ENCODE assay signal across 13 cellular contexts in genomic region chr16:73031155-73031866, GRCh38. TPM values are rescaled to one million over a fixed set of nuclear protein-coding genes. Genes with fewer than 3 reads are reported as not detected.
A peak's percentile ranks its signal among the peaks of the same experiment; 100 is the strongest.
DNase-seq lines count a peak whose midpoint lies in the region; TF ChIP-seq lines count a peak whose summit lies in the region.
"Had no signal": no experiment of that assay in that cellular context is flagged by ENCODE, and none has a peak within 500 bp of the region (broad histone marks: within the 10 kb centered on the region; RNA-seq: fewer than 3 reads in every experiment).

No MANE protein-coding gene starts in this region.

- no peaks in the 10 kb centered on the region for H3K36me3 Mint-ChIP-seq in nephron progenitor cell (ENCODE audit: low read depth)
- H3K36me3 Mint-ChIP-seq: activated CD8-positive, alpha-beta memory T cell treated with anti-CD3 and anti-CD28 coated beads, Interleukin-2, amount 10 ng/mL, durations not matched to agents 7 days and 5 days; activated naive CD8-positive, alpha-beta T cell had no signal

- WGBS in stomach, 5 donors = 75 to 85% (median 82%) methylated on average over 21 of the region's 21 CpGs

- intact Hi-C loops in stomach (cut with DNase I; ENCODE audit: low total_unique reads) = no loop called here

- TF ChIP-seq EP300 in stomach (IDR thresholded peaks at IDR 0.05) = no peak

- H3K9me3 ChIP-seq in stomach = no peaks in the 10 kb centered on the region

- no peak for TF ChIP-seq POLR2A in stomach (IDR thresholded peaks at IDR 0.05)

- H3K36me3 ChIP-seq in stomach = no peaks in the 10 kb centered on the region

- peak overlapping the region; percentile 97 for H3K27ac Mint-ChIP-seq in nephron progenitor cell
- H3K27ac Mint-ChIP-seq: activated CD8-positive, alpha-beta memory T cell treated with anti-CD3 and anti-CD28 coated beads, Interleukin-2, amount 10 ng/mL, durations not matched to agents 7 days and 5 days; activated naive CD8-positive, alpha-beta T cell had no signal

- no peaks in the 10 kb centered on the region for H3K9me3 Mint-ChIP-seq in nephron progenitor cell

- TF ChIP-seq CTCF in AG10803 (conservative IDR thresholded peaks at IDR 0.05; ENCODE audit: low read length) (peak; percentile 59), HFF-Myc (IDR thresholded peaks at IDR 0.05; ENCODE audit: low read depth, low read length, missing control alignments) (peak; percentile 43), coronary artery (IDR thresholded peaks at IDR 0.05) (no peak), nephron progenitor cell (IDR thresholded peaks at IDR 0.05) (no peak), stomach (IDR thresholded peaks at IDR 0.05) (no peak), GM10248 (IDR thresholded peaks at IDR 0.05; ENCODE audit: control extremely low read depth, extremely low read depth, low read depth, missing control alignments) (no peak)

- peaks cover 12% of the 10 kb centered on the region for H3K27me3 Mint-ChIP-seq in nephron progenitor cell (ENCODE audit: low read depth, poor library complexity)

- H3K27ac ChIP-seq in coronary artery (peak overlapping the region; percentile 71 to 85), stomach (no peak overlapping the region)

- POLR2A ChIA-PET in GM10248 (lab: Yijun Ruan, JAX) = no interaction called here

- peak overlapping the region; percentile 71 for H3K4me3 Mint-ChIP-seq in nephron progenitor cell
- H3K4me3 Mint-ChIP-seq: activated CD8-positive, alpha-beta memory T cell treated with anti-CD3 and anti-CD28 coated beads, Interleukin-2, amount 10 ng/mL, durations not matched to agents 7 days and 5 days; activated naive CD8-positive, alpha-beta T cell had no signal

- H3K4me1 ChIP-seq in stomach = peaks cover 34 to 87% (median 60%) of the 10 kb centered on the region in 4 donors

- H3K4me3 ChIP-seq in AG10803 (ENCODE audit: low read length) = no peak overlapping the region
- H3K4me3 ChIP-seq in HFF-Myc (replicated peaks; ENCODE audit: low read depth, low read length) = no peak overlapping the region
- H3K4me3 ChIP-seq in coronary artery = no peak overlapping the region
- no peak overlapping the region for H3K4me3 ChIP-seq in stomach

- H3K27me3 ChIP-seq in stomach = no peaks in the 10 kb centered on the region

- CTCF ChIA-PET in GM10248 (lab: Yijun Ruan, JAX) = interaction anchor here (0.9 to 1.0 kb wide), 3 partner anchors 8 to 198 kb away, joined by 3 to 4 read pairs (median 3); no protein-coding TSS in a partner anchor

- DNase-seq in AG10803 (ENCODE audit: low read depth) = peak; percentile 85
- no peak for DNase-seq in HFF-Myc (ENCODE audit: extremely low read depth, low read depth)
- no peak for DNase-seq in coronary artery (ENCODE audit: low spot score)
- DNase-seq in nephron progenitor cell = no peak
- no peak for DNase-seq in stomach
- DNase-seq in MV-4-11 (lab: John Stamatoyannopoulos, UW) = no peak
- DNase-seq in GM10248 (ENCODE audit: extremely low spot score) = no peak
- no peak for DNase-seq in DMS53 (lab: John Stamatoyannopoulos, UW)
- DNase-seq: activated CD8-positive, alpha-beta memory T cell treated with anti-CD3 and anti-CD28 coated beads, Interleukin-2, amount 10 ng/mL, durations not matched to agents 7 days and 5 days; NCI-H345; occipital lobe; Right ventricle myocardium superior had no signal

- H3K4me1 Mint-ChIP-seq in nephron progenitor cell = peaks cover 97% of the 10 kb centered on the region
- H3K4me1 Mint-ChIP-seq: activated CD8-positive, alpha-beta memory T cell treated with anti-CD3 and anti-CD28 coated beads, Interleukin-2, amount 10 ng/mL, durations not matched to agents 7 days and 5 days had no signal

RNA-seq across cellular contexts. Expression of gene ZFHX3, which starts 16.6 kb away (rescaled TPM):
- total RNA-seq in stomach = 10 to 100 TPM; 11.7 to 27.5 (median 13.6) TPM
- 1 to 10 TPM; 1.1 to 2.1 (median 1.5) TPM for polyA plus RNA-seq in stomach

Comparison
In these comparisons a context has a peak if more than half of its experiments do, and no peak if none do; other contexts are left out.
1. CTCF ChIP-seq: peak in AG10803 (single experiment) and HFF-Myc (single experiment); none in coronary artery (single experiment), nephron progenitor cell (single experiment), stomach (0 of 7) and GM10248 (single experiment).
2. H3K27ac ChIP-seq: peak in coronary artery (2 of 2); none in stomach (0 of 5).